ENCODE assay signal across 8 cellular contexts in genomic region chr3:197555281-197556261, GRCh38. TPM values are rescaled to one million over a fixed set of nuclear protein-coding genes. Genes with fewer than 3 reads are reported as not detected.
DNase-seq lines count a peak whose midpoint lies in the region; ATAC-seq, FAIRE-seq and TF ChIP-seq lines count a peak whose summit lies in the region.

Gene BDH1 (minus strand): TSS chr3:197555968. CDS start chr3:197546443, 9,525 bp downstream.

- POLR2A ChIA-PET in GM10248 (lab: Yijun Ruan, JAX) (no interaction called here), HepG2 (lab: Yijun Ruan, JAX) (no interaction called here)

- CTCF ChIA-PET in GM10248 (lab: Yijun Ruan, JAX) (interaction anchor here (1.1 to 1.6 kb wide), 4 partner anchors 9 to 332 kb away, joined by 3 to 4 read pairs (median 4); no protein-coding TSS in a partner anchor), HepG2 (lab: Yijun Ruan, JAX; ENCODE audit: low intra/inter-chr PET ratio, low total read pairs) (no interaction called here)

- peaks cover 33% of the 10 kb centered on the region for H3K4me1 ChIP-seq in HepG2 (ENCODE audit: insufficient read depth, low read length)

- no peaks in the 10 kb centered on the region for H4K20me1 ChIP-seq in HepG2 (ENCODE audit: insufficient read depth, low read length)

- intact Hi-C loops in HepG2 (cut with micrococcal nuclease; ENCODE audit: unreplicated experiment), result no loop called here

- BruUV-seq in HepG2 (replicated peaks; lab: Mats Ljungman, UMichigan), result no TSS peak

- TF ChIP-seq CTCF in GM10248 (IDR thresholded peaks at IDR 0.05; ENCODE audit: control extremely low read depth, extremely low read depth, low read depth, missing control alignments), result no peak
- no peak for TF ChIP-seq CTCF in HepG2 (CRISPR knock-in tag; IDR thresholded peaks at IDR 0.05)

- in situ Hi-C loops in HepG2 (cut with HindIII; ENCODE audit: extremely low pct_ligation_motif_present, low pct_unique_long_range_greater_than_20kb), result no loop called here

- DNase-seq in GM10248 (ENCODE audit: extremely low spot score), result peak; percentile 77
- peak; percentile 73 for DNase-seq in NCI-H146 treated with DMSO at 0.1 percent for 48 hours (lab: John Stamatoyannopoulos, UW; ENCODE audit: unreplicated experiment)
- DNase-seq in activated CD4-positive, CD25-positive, alpha-beta regulatory T cell treated with anti-CD3 and anti-CD28 coated beads, Interleukin-2, amount 50 U/mL, for 16 hours (ENCODE audit: low read depth, low spot score), result peak; percentile 35
- peak; percentile 42 for DNase-seq in central memory CD4-positive, alpha-beta T cell
- DNase-seq in HepG2 (ENCODE audit: low spot score), result no peak
- peak; percentile 6 to 48 (median 24) for DNase-seq in stimulated activated CD4-positive, alpha-beta T cell treated with anti-CD3 and anti-CD28 coated beads, TNF-alpha, amount 100 ng/mL, for 1 hour (ENCODE audit: low read depth in 3 of 3, low spot score in 1 of 3)

- H2AFZ ChIP-seq in HepG2 (ENCODE audit: low read length), result no peak within 1 kb of the TSS

- WGBS in HepG2 (ENCODE audit: low lambda C conversion rate), result 97% methylated on average over 48 of the region's 96 CpGs

- no peak for TF ChIP-seq POLR2A in HepG2 (IDR thresholded peaks at IDR 0.05; ENCODE audit: insufficient read depth in 1 of 2, low read depth in 2 of 2, low read length in 2 of 2)

- H3K4me2 ChIP-seq in HepG2 (ENCODE audit: low read depth, low read length), result no peak within 1 kb of the TSS

- no peaks in the 10 kb centered on the region for H3K27me3 ChIP-seq in HepG2 (ENCODE audit: control insufficient read depth in 1 of 2, insufficient read depth in 2 of 2, low read length in 2 of 2)

- no peaks in the 10 kb centered on the region for H3K9me3 ChIP-seq in HepG2 (ENCODE audit: low read length)

- no peak within 1 kb of the TSS for H3K27ac ChIP-seq in HepG2 (ENCODE audit: extremely low read length, insufficient read depth, low read length)

- no peak for FAIRE-seq in HepG2 (lab: Jason Lieb, UNC)

- no peak within 1 kb of the TSS for H3K9ac ChIP-seq in HepG2 (ENCODE audit: insufficient read depth, low read depth, low read length)

- no peak for TF ChIP-seq RAD21 in HepG2 (CRISPR knock-in tag; IDR thresholded peaks at IDR 0.05)

- peak; percentile 35 for ATAC-seq in HG02588 (IDR thresholded peaks at IDR 0.05; ENCODE audit: unreplicated experiment)
- ATAC-seq in HepG2, result no peak
- no peak for ATAC-seq in GM18873 (IDR thresholded peaks at IDR 0.05; ENCODE audit: low FRiP score, unreplicated experiment)

- no peak for TF ChIP-seq EP300 in HepG2 (IDR thresholded peaks at IDR 0.05; ENCODE audit: low read depth in 2 of 2, low read length in 2 of 2)
- TF ChIP-seq EP300 in HepG2 (CRISPR knock-in tag; IDR thresholded peaks at IDR 0.05; ENCODE audit: borderline replicate concordance), result no peak

- H3K79me2 ChIP-seq in HepG2 (ENCODE audit: insufficient read depth, low read length), result no peaks in the 10 kb centered on the region

- no peaks in the 10 kb centered on the region; a peak in 2 of 5 replicates for H3K36me3 ChIP-seq in HepG2 (replicated peaks in 1 of 2; ENCODE audit: control insufficient read depth in 1 of 2, insufficient read depth in 2 of 2, low read length in 2 of 2)

- H3K4me3 ChIP-seq in HepG2 (replicated peaks in 1 of 3; ENCODE audit: insufficient read depth in 1 of 3, low read depth in 2 of 3, low read length in 3 of 3), result no peak within 1 kb of the TSS

TF ChIP-seq in HepG2, 621 proteins besides CTCF, POLR2A, EP300 and RAD21:
- TF ChIP-seq SNRNP70 (IDR thresholded peaks at IDR 0.05; ENCODE audit: low read depth, low read length) (no peak), RBFOX2 (IDR thresholded peaks at IDR 0.05; ENCODE audit: low read depth, low read length) (0 out of 2 replicates have a peak, but pooled peaks have one; percentile 9)

RNA-seq across cellular contexts. Expression of gene BDH1, which starts in this region (rescaled TPM):
- 21.2 and 26.9 TPM in 2 replicates for total RNA-seq in HepG2 (2016; rRNA removed; fragmentation: Illumina TruSeq; extraction: Trizol)
- 3.3 and 3.6 TPM in 2 replicates for total RNA-seq in HepG2 (2016; cell fraction: cytosol; rRNA removed; fragmentation: Illumina TruSeq; extraction: Trizol; ENCODE audit: low read depth)
- 21.4 and 23.7 TPM in 2 replicates for total RNA-seq in HepG2 (2016; cell fraction: insoluble cytoplasmic fraction; rRNA removed; fragmentation: Illumina TruSeq; extraction: Trizol)
- 5.1 and 6.3 TPM in 2 replicates for total RNA-seq in HepG2 (2016; cell fraction: membrane; rRNA removed; fragmentation: Illumina TruSeq; extraction: Trizol)
- 21.5 and 22.1 TPM in 2 replicates for total RNA-seq in HepG2 (2016; cell fraction: nucleus; rRNA removed; fragmentation: Illumina TruSeq; extraction: Trizol)
- polyA plus RNA-seq in HepG2 (2011; rRNA removed), result 71.9 and 88.5 TPM in 2 replicates
- 48.3 and 55.2 TPM in 2 replicates for polyA plus RNA-seq in HepG2 (2011; cell fraction: cytosol; rRNA removed)
- polyA plus RNA-seq in HepG2 (2011; cell fraction: nucleus; rRNA removed), result 155 and 175 TPM in 2 replicates
- polyA plus RNA-seq in HepG2 (2012), result 58.0 and 95.2 TPM in 2 replicates
- 3.2 and 4.0 TPM in 2 replicates for polyA plus RNA-seq in HepG2 (2016; cell fraction: cytosol; fragmentation: Illumina TruSeq; extraction: Trizol; ENCODE audit: low read depth)
- polyA plus RNA-seq in HepG2 (2016; cell fraction: insoluble cytoplasmic fraction; fragmentation: Illumina TruSeq; extraction: Trizol; ENCODE audit: low read depth), result 25.8 and 27.9 TPM in 2 replicates
- 5.6 and 5.9 TPM in 2 replicates for polyA plus RNA-seq in HepG2 (2016; cell fraction: membrane; fragmentation: Illumina TruSeq; extraction: Trizol; ENCODE audit: low read depth)
- 56.0 and 59.9 TPM in 2 replicates for polyA plus RNA-seq in HepG2 (2016; cell fraction: nucleus; fragmentation: Illumina TruSeq; extraction: Trizol; ENCODE audit: insufficient read depth, low read depth)
- 7.9 and 48.3 TPM in 2 replicates for polyA minus RNA-seq in HepG2 (2011; rRNA and poly(A)+ RNA removed; ENCODE audit: low replicate concordance)
- polyA minus RNA-seq in HepG2 (2011; cell fraction: cytosol; rRNA and poly(A)+ RNA removed), result 15.6 and 18.9 TPM in 2 replicates
- 54.7 and 82.6 TPM in 2 replicates for polyA minus RNA-seq in HepG2 (2011; cell fraction: nucleus; rRNA and poly(A)+ RNA removed)
